In the genomic region with DNA sequence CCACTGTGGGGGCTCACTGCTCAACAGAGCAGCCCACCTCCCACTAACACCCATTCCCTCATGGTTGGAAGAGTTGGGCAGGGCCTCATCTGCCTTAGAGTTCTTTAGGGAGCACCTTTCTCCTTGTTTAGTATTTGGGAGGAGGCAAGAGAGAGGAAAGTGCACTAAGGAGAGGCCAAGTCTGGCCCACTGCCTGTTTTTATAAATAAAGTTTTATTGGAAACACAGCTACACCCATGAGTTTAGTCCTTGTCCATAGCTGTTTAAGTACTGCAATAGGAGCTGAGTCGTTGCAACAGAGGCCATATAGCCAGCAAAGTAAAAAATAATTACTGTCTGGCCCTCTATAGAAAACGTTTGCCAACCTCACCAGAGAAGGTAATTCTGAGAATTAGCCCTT, we compare ENCODE assay signal across 1 cellular context.
TF ChIP-seq lines count a peak whose summit lies in the region.

No MANE protein-coding gene starts in this region.

TF ChIP-seq in HepG2, 621 proteins besides CTCF, POLR2A, EP300 and RAD21 (continued from another document):
- TF ChIP-seq, protein P1, sequence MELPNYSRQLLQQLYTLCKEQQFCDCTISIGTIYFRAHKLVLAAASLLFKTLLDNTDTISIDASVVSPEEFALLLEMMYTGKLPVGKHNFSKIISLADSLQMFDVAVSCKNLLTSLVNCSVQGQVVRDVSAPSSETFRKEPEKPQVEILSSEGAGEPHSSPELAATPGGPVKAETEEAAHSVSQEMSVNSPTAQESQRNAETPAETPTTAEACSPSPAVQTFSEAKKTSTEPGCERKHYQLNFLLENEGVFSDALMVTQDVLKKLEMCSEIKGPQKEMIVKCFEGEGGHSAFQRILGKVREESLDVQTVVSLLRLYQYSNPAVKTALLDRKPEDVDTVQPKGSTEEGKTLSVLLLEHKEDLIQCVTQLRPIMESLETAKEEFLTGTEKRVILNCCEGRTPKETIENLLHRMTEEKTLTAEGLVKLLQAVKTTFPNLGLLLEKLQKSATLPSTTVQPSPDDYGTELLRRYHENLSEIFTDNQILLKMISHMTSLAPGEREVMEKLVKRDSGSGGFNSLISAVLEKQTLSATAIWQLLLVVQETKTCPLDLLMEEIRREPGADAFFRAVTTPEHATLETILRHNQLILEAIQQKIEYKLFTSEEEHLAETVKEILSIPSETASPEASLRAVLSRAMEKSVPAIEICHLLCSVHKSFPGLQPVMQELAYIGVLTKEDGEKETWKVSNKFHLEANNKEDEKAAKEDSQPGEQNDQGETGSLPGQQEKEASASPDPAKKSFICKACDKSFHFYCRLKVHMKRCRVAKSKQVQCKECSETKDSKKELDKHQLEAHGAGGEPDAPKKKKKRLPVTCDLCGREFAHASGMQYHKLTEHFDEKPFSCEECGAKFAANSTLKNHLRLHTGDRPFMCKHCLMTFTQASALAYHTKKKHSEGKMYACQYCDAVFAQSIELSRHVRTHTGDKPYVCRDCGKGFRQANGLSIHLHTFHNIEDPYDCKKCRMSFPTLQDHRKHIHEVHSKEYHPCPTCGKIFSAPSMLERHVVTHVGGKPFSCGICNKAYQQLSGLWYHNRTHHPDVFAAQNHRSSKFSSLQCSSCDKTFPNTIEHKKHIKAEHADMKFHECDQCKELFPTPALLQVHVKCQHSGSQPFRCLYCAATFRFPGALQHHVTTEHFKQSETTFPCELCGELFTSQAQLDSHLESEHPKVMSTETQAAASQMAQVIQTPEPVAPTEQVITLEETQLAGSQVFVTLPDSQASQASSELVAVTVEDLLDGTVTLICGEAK (IDR thresholded peaks at IDR 0.05), result no peak
- TF ChIP-seq, protein P1 (CRISPR knock-in tag; IDR thresholded peaks at IDR 0.05), result peak; percentile 71
